ENCODE assay signal across 8 cellular contexts in the genomic region with DNA sequence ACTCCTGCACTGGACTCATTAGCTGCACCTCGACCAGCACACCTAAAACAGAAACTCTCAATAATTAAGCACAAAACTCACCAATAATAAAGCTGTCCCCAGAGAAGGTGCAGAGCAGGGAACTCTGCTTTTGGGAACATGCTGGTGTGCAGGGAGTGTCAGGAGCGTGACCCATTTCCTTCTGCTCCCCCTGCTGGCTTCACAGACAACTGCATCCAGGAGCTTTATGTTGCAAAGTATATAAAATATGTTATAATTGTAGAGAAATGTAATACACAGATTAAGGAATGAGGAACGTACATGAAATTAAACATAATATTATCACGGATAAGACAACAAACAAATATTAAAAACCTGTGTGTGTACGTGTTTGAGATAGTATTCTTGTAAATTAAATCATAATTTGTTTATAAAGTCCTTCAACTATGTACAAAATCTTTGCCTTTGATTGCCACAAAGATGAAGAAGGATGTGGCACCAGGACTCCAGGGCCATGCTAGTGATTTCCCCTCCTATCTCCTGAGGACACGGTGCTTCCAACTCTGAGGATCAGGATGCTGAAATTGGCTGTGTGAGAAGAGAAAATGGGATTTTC.
DNase-seq lines count a peak whose midpoint lies in the region; ATAC-seq, FAIRE-seq and TF ChIP-seq lines count a peak whose summit lies in the region.

No MANE protein-coding gene starts in this region.

- TF ChIP-seq CTCF in glutamatergic neuron (IDR thresholded peaks at IDR 0.05; ENCODE audit: partially characterized antibody, unreplicated experiment) = peak; percentile 92

- H3K36me3 ChIP-seq in small intestine (ENCODE audit: control insufficient read depth in 2 of 2, insufficient read depth in 2 of 2, low read length in 2 of 2) = no peaks in the 10 kb centered on the region

- H3K9me3 ChIP-seq in small intestine (ENCODE audit: control insufficient read depth, low read depth) = no peaks in the 10 kb centered on the region

- FAIRE-seq in small intestine (lab: Jason Lieb, UNC) = no peak

- H3K27ac Mint-ChIP-seq in glutamatergic neuron (ENCODE audit: unreplicated experiment) = no peak overlapping the region

- H3K9me3 Mint-ChIP-seq in glutamatergic neuron (ENCODE audit: unreplicated experiment) = peaks cover 3% of the 10 kb centered on the region

- H3K4me1 ChIP-seq in small intestine (ENCODE audit: control insufficient read depth in 2 of 2, insufficient read depth in 1 of 2, low read depth in 1 of 2, low read length in 1 of 2) = no peaks in the 10 kb centered on the region

- no peaks in the 10 kb centered on the region for H3K36me3 Mint-ChIP-seq in glutamatergic neuron (ENCODE audit: unreplicated experiment)

- peaks cover 0 to 4% of the 10 kb centered on the region in 2 donors for H3K27me3 ChIP-seq in small intestine (ENCODE audit: control insufficient read depth in 2 of 2, insufficient read depth in 2 of 2, low read length in 2 of 2)

- no peaks in the 10 kb centered on the region for H3K4me1 Mint-ChIP-seq in glutamatergic neuron (ENCODE audit: low read depth, unreplicated experiment)

- H3K27ac ChIP-seq in small intestine (ENCODE audit: low read depth in 1 of 2, low read length in 1 of 2) = no peak overlapping the region

- H3K27me3 Mint-ChIP-seq in glutamatergic neuron (ENCODE audit: unreplicated experiment) = peaks cover 3% of the 10 kb centered on the region

- DNase-seq in SHP77 (lab: John Stamatoyannopoulos, UW) = peak; percentile 21 to 54
- DNase-seq in SHP77 treated with DMSO at 0.1 percent for 48 hours (lab: John Stamatoyannopoulos, UW) = no peak
- peak; percentile 40 for DNase-seq in NCI-H2227 (lab: John Stamatoyannopoulos, UW; ENCODE audit: unreplicated experiment)
- peak; percentile 46 to 52 for DNase-seq in activated T-cell treated with anti-CD3 and anti-CD28 coated beads, Interleukin-2, amount 50 U/mL, for 48 hours
- peak; percentile 69 for DNase-seq in glutamatergic neuron
- DNase-seq in small intestine = peak; percentile 35
- DNase-seq in sciatic nerve (ENCODE audit: low spot score) = no peak

- ATAC-seq in HG02588 (IDR thresholded peaks at IDR 0.05; ENCODE audit: unreplicated experiment) (peak; percentile 51), sciatic nerve (no peak)

- no peak overlapping the region for H3K4me3 Mint-ChIP-seq in glutamatergic neuron (ENCODE audit: unreplicated experiment)

- no peak overlapping the region for H3K4me3 ChIP-seq in small intestine (ENCODE audit: low read depth in 1 of 2, low read length in 2 of 2)

- intact Hi-C loops in sciatic nerve (cut with DNase I) = no loop called here

- WGBS in small intestine, 3 donors = 5 to 12% (median 8%) methylated on average over 6 of the region's 6 CpGs

Comparison
In these comparisons a context has a peak if more than half of its experiments do, and no peak if none do; other contexts are left out.
1. DNase-seq: peak in SHP77 (2 of 2), NCI-H2227 (single experiment), activated T-cell treated with anti-CD3 and anti-CD28 coated beads, Interleukin-2, amount 50 U/mL, for 48 hours (2 of 2), glutamatergic neuron (single experiment) and small intestine (single experiment); none in SHP77 treated with DMSO at 0.1 percent for 48 hours (single experiment) and sciatic nerve (single experiment).